Comparison of ENCODE assay signal across 1 cellular context in the genomic region with DNA sequence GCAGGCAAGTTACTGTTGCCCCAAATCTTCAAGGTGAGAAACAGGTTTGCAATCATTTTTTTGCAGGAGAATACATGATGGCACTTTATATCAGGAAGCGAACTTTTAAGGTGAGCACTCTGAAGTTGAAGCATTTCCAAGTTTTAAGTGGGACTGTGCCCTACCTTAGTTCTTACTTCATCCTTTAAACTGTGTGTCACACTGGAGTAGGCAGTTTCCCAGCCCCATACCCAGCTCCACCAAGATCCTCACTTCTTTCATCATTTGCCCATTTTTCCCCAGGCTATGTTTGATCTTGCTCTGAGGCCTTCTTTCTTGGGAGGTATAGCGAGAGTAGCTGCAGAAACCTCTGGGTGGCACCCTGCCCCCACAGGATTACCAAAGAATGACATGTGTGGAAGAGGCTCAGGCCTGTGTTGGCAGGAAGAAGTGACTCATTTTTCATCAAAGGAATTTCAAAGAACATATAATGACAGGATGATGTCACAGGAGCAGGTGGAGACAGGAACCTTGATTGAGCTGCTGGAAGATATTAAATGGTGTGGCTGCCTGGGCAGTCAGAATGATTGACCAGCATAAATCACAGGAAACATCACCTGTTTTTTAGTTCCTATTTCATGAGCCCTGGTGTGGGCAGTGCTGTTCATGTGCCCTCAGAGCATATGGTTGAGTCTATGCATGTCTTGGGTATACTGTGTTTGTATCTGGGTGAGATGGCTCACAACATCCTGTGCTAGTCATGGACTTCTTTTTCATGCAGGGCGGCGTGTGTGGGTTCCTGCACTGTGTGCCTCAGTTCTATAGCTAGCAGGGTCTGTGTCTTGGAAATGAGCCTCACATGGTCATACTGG.
TF ChIP-seq lines count a peak whose summit lies in the region.

No MANE protein-coding gene starts in this region.

TF ChIP-seq in H1, 55 proteins besides CTCF, POLR2A, EP300 and RAD21:
- TF ChIP-seq CTBP2 (IDR thresholded peaks at IDR 0.05; ENCODE audit: borderline replicate concordance, insufficient read depth, insufficient read length, low read length) = no peak
- TF ChIP-seq CHD1 (IDR thresholded peaks at IDR 0.05; ENCODE audit: low read depth, low read length) = no peak
- peak; percentile 84 for TF ChIP-seq JUND (IDR thresholded peaks at IDR 0.05; ENCODE audit: low read length)
- no peak for TF ChIP-seq BCL11A (IDR thresholded peaks at IDR 0.05; ENCODE audit: low read depth in 2 of 2, low read length in 2 of 2)
- TF ChIP-seq JUN (IDR thresholded peaks at IDR 0.05; ENCODE audit: low read depth, low read length) = peak; percentile 9; the same call in 1 of the 2 replicates
TF ChIP-seq in H1: peak in this region for 2.
